Comparison of ENCODE assay signal across 8 cellular contexts in the genomic region with DNA sequence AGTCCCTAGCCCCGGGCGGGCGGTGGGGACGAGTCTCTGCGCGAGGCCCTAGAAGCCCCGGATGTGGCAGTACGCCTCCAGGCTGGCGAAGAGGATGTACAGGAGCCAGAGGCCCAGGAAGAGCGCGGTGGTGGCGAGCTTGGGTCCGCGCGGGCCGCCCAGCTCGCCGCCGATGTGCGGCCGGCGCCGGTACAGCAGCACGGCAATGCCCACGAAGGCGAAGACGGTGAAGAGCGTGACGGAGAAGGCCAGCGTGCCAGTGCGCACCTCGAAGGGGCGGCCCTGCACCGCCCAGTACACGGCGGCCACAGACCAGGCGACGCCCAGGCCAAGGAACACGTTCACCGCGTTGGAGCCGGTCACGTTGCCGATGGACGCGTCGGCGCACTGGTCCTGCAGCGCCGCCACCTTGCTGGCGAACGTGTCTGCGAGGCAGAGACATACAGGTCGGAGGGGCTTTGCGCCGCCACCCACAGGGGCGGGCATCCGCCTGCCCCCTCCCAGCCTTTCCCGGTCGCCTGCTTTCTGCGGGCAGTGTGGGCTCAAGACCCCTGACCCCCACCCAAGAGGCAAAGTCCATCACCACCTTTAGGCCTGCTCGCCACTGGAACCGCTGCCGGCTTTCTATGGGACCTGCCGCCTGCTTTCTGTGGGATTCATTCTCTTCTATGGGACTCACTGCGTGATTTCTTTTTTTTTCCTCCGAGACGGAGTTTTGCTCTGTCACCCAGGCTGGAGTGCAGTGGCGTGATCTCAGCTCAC. TPM values are rescaled to one million over a fixed set of nuclear protein-coding genes. Genes with fewer than 3 reads are reported as not detected.
DNase-seq lines count a peak whose midpoint lies in the region; ATAC-seq and TF ChIP-seq lines count a peak whose summit lies in the region.

No MANE protein-coding gene starts in this region.

- peak overlapping the region; percentile 4 for H4K91ac ChIP-seq in trophoblast cell (ENCODE audit: low read depth, low read length)

- H3K4me1 Mint-ChIP-seq in Calu3 (ENCODE audit: low read depth, unreplicated experiment): no peaks in the 10 kb centered on the region

- ATAC-seq in HG02623 (IDR thresholded peaks at IDR 0.05; ENCODE audit: unreplicated experiment): no peak

- DNase-seq in Calu3 (peak; percentile 30), SK-N-DZ (ENCODE audit: low spot score) (peak; percentile 41), fibroblast of mammary gland (ENCODE audit: low read depth) (peak; percentile 45), trophoblast cell (peak in 1 of 2 donors; percentile 47), HK-2 (ENCODE audit: unreplicated experiment) (no peak), NCI-H1092 (lab: John Stamatoyannopoulos, UW) (no peak), midbrain (lab: John Stamatoyannopoulos, UW) (no peak)

- no peak overlapping the region for H2BK12ac ChIP-seq in trophoblast cell (ENCODE audit: low read length)

- BruUV-seq in Calu3 (replicated peaks; lab: Mats Ljungman, UMichigan): no TSS peak

- H3K9me3 Mint-ChIP-seq in Calu3 (ENCODE audit: low read depth, unreplicated experiment): no peaks in the 10 kb centered on the region

- no CpG with 5 or more reads among the region's 69 CpGs for WGBS in trophoblast cell (ENCODE audit: extremely low coverage, insufficient coverage, insufficient read length)

- H2AFZ ChIP-seq in trophoblast cell (ENCODE audit: insufficient read depth, low read length, poor library complexity): peak overlapping the region; percentile 14

- H3K4me2 ChIP-seq in trophoblast cell (ENCODE audit: low read length): peak overlapping the region; percentile 71

- no peaks in the 10 kb centered on the region for H3K36me3 Mint-ChIP-seq in Calu3 (ENCODE audit: insufficient read depth, unreplicated experiment)

- H2BK120ac ChIP-seq in trophoblast cell (ENCODE audit: insufficient read depth, low read length, poor library complexity): no peak overlapping the region

- no peak overlapping the region for H3K4ac ChIP-seq in trophoblast cell (ENCODE audit: low read depth, low read length)

- peaks cover 2 to 16% of the 10 kb centered on the region in 2 experiments for H3K4me1 ChIP-seq in trophoblast cell (ENCODE audit: control insufficient read depth in 1 of 2, insufficient read depth in 2 of 2, low read length in 2 of 2)

- no peak overlapping the region for H3K14ac ChIP-seq in trophoblast cell (ENCODE audit: low read length)

- no peak overlapping the region for H2AK5ac ChIP-seq in trophoblast cell (ENCODE audit: low read length)

- H3K79me1 ChIP-seq in trophoblast cell (ENCODE audit: low read length): no peaks in the 10 kb centered on the region

- no peak overlapping the region for H3K27ac Mint-ChIP-seq in Calu3 (ENCODE audit: unreplicated experiment)

- no peaks in the 10 kb centered on the region for H3K79me2 ChIP-seq in trophoblast cell (ENCODE audit: control insufficient read depth, insufficient read depth, low read length, poor library complexity)

- TF ChIP-seq CTCF in Calu3 (IDR thresholded peaks at IDR 0.05; ENCODE audit: unreplicated experiment): peak; percentile 36
- no peak for TF ChIP-seq CTCF in fibroblast of mammary gland (conservative IDR thresholded peaks at IDR 0.05; ENCODE audit: control insufficient read depth, insufficient read depth, low read depth, low read length)

- H3K27ac ChIP-seq in trophoblast cell (ENCODE audit: low read depth, low read length): no peak overlapping the region

- H3K23ac ChIP-seq in trophoblast cell (ENCODE audit: low read length): no peak overlapping the region

- no peak overlapping the region for H3K18ac ChIP-seq in trophoblast cell (ENCODE audit: low read length)

- peak overlapping the region; percentile 57 for H3K4me3 Mint-ChIP-seq in Calu3 (ENCODE audit: low read depth, unreplicated experiment)

- no peak overlapping the region for H4K8ac ChIP-seq in trophoblast cell (ENCODE audit: low read depth, low read length)

- no peak overlapping the region for H3K4me3 ChIP-seq in fibroblast of mammary gland (ENCODE audit: control insufficient read depth, low read depth, low read length)
- H3K4me3 ChIP-seq in trophoblast cell (ENCODE audit: low read depth, low read length): peak overlapping the region; percentile 54

- peaks cover 54% of the 10 kb centered on the region for H3K27me3 Mint-ChIP-seq in Calu3 (ENCODE audit: unreplicated experiment)

- CTCF ChIA-PET in Calu3 (lab: Charles Lee): interaction anchor here (0.7 kb wide), 1 partner anchor 61 kb away, joined by 3 read pairs; no protein-coding TSS in a partner anchor

- H3K9me3 ChIP-seq in trophoblast cell (ENCODE audit: insufficient read depth, low read depth, low read length): no peaks in the 10 kb centered on the region

- H3K36me3 ChIP-seq in trophoblast cell (ENCODE audit: control insufficient read depth in 1 of 2, insufficient read depth in 2 of 2, low read length in 2 of 2): no peaks in the 10 kb centered on the region

- no peak overlapping the region for H2BK5ac ChIP-seq in trophoblast cell (ENCODE audit: low read depth, low read length, poor library complexity)

- H4K12ac ChIP-seq in trophoblast cell (ENCODE audit: low read depth, low read length): no peak overlapping the region

- intact Hi-C loops in Calu3 (cut with micrococcal nuclease; ENCODE audit: unreplicated experiment): no loop called here

- no peak overlapping the region for H3K9ac ChIP-seq in trophoblast cell (ENCODE audit: low read length)

- peaks cover 17% of the 10 kb centered on the region for H3K27me3 ChIP-seq in trophoblast cell (ENCODE audit: insufficient read depth, low read length)

RNA-seq across cellular contexts. Expression of a gene that starts 10.9 kb away (rescaled TPM):
- total RNA-seq in Calu3 (2022): 0.87 and 2.0 TPM in 2 replicates
- 61.0 and 64.2 TPM in 2 replicates for polyA plus RNA-seq in SK-N-DZ (2014; cell fraction: cytosol; rRNA removed)
- 48.3 and 60.9 TPM in 2 replicates for polyA plus RNA-seq in SK-N-DZ (2014; cell fraction: nucleus; rRNA removed)
- polyA plus RNA-seq in trophoblast cell (2013): 6.2 and 6.4 TPM in 2 replicates

RNA-seq across cellular contexts. Expression of a gene that starts 41.5 kb away (rescaled TPM):
- total RNA-seq in Calu3 (2022): 0.12 and 0.33 TPM in 2 replicates
- polyA plus RNA-seq in SK-N-DZ (2014; cell fraction: cytosol; rRNA removed): 0.07 and 0.32 TPM in 2 replicates
- polyA plus RNA-seq in SK-N-DZ (2014; cell fraction: nucleus; rRNA removed): 0.66 TPM in 1 of 2 replicates, not detected in the other
- 0.29 and 0.47 TPM in 2 replicates for polyA plus RNA-seq in trophoblast cell (2013)

RNA-seq across cellular contexts. Expression of a gene that starts 53.8 kb away (rescaled TPM):
- 22.8 and 24.0 TPM in 2 replicates for total RNA-seq in Calu3 (2022)
- polyA plus RNA-seq in SK-N-DZ (2014; cell fraction: cytosol; rRNA removed): 7.1 and 8.8 TPM in 2 replicates
- polyA plus RNA-seq in SK-N-DZ (2014; cell fraction: nucleus; rRNA removed): 34.9 and 43.2 TPM in 2 replicates
- 11.2 TPM in 2 replicates for polyA plus RNA-seq in trophoblast cell (2013)

Comparison
In these comparisons a context has a peak if more than half of its experiments do, and no peak if none do; other contexts are left out.
1. DNase-seq: peak in Calu3 (single experiment), SK-N-DZ (single experiment) and fibroblast of mammary gland (single experiment); none in HK-2 (single experiment), NCI-H1092 (single experiment) and midbrain (single experiment).